Comparison of ENCODE assay signal across 1 cellular context in the genomic region with DNA sequence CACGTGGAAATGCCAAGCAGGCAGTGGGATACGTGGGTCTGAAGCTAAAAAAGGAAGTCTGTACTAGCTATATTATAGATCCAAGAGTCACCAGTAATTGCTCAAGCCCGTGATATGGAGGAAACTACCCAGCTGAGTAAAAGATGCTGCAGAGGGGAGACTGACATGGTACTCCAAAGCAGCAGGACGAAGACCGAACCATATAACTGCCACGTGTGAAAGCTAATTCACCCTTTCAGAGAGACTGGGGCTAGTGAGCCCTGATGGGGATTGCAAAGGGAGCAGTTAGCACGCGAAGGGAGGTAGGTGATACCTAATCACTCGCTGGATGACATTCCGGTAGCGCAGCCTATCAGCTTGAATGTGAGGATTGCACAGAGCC.
TF ChIP-seq lines count a peak whose summit lies in the region.

No MANE protein-coding gene starts in this region.

TF ChIP-seq in GM12878, 131 proteins besides CTCF, POLR2A, EP300 and RAD21:
- TF ChIP-seq ZNF592 (IDR thresholded peaks at IDR 0.05) (no peak), PML (IDR thresholded peaks at IDR 0.05; ENCODE audit: low read length) (no peak), ATF2 (IDR thresholded peaks at IDR 0.05; ENCODE audit: low read length) (no peak), NKRF (conservative IDR thresholded peaks at IDR 0.05) (peak; percentile 69), MLLT1 (IDR thresholded peaks at IDR 0.05) (no peak), EED (IDR thresholded peaks at IDR 0.05; ENCODE audit: low read depth) (no peak), STAT3 (IDR thresholded peaks at IDR 0.05; ENCODE audit: low read depth, low read length) (no peak)
- TF ChIP-seq, protein P1, sequence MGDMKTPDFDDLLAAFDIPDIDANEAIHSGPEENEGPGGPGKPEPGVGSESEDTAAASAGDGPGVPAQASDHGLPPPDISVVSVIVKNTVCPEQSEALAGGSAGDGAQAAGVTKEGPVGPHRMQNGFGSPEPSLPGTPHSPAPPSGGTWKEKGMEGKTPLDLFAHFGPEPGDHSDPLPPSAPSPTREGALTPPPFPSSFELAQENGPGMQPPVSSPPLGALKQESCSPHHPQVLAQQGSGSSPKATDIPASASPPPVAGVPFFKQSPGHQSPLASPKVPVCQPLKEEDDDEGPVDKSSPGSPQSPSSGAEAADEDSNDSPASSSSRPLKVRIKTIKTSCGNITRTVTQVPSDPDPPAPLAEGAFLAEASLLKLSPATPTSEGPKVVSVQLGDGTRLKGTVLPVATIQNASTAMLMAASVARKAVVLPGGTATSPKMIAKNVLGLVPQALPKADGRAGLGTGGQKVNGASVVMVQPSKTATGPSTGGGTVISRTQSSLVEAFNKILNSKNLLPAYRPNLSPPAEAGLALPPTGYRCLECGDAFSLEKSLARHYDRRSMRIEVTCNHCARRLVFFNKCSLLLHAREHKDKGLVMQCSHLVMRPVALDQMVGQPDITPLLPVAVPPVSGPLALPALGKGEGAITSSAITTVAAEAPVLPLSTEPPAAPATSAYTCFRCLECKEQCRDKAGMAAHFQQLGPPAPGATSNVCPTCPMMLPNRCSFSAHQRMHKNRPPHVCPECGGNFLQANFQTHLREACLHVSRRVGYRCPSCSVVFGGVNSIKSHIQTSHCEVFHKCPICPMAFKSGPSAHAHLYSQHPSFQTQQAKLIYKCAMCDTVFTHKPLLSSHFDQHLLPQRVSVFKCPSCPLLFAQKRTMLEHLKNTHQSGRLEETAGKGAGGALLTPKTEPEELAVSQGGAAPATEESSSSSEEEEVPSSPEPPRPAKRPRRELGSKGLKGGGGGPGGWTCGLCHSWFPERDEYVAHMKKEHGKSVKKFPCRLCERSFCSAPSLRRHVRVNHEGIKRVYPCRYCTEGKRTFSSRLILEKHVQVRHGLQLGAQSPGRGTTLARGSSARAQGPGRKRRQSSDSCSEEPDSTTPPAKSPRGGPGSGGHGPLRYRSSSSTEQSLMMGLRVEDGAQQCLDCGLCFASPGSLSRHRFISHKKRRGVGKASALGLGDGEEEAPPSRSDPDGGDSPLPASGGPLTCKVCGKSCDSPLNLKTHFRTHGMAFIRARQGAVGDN (IDR thresholded peaks at IDR 0.05) = peak; percentile 46; the same call in 1 of the 2 replicates
TF ChIP-seq in GM12878: peak in this region for 2.
